1 cellular context compared by ENCODE assay signal in the genomic region with DNA sequence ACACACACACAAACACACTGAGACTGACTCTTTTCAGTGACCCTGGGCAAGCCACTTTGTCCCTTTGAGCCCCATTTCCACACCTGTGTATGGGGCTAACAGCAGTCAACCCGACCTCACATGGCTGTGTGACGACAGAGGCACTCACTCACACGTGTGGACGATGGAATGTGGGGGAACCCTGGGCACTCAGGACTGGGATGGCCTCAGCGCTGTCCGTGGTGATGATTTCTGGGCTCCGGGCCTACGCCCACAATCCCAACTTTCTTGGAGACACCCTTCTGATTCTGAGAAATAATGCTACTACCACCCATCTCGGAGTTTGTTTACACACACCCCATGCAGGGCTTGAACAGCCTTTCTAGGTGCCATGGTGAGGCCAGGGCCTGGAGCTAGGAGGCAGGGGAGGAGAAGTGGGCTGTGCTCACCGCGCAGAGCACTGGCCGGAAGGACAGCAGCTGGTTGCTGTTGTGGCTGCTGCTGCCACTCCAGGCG.
A peak's percentile ranks its signal among the peaks of the same experiment; 100 is the strongest.
TF ChIP-seq lines count a peak whose summit lies in the region.

No MANE protein-coding gene starts in this region.

TF ChIP-seq in HepG2, 621 proteins besides CTCF, POLR2A, EP300 and RAD21:
- TF ChIP-seq EZH2 (conservative IDR thresholded peaks at IDR 0.05; ENCODE audit: low read depth, low read length) (peak; percentile 73; the same call in 1 of the 2 replicates), REST (IDR thresholded peaks at IDR 0.05; ENCODE audit: borderline replicate concordance in 1 of 2, low read depth in 1 of 2, low read length in 2 of 2) (peak; percentile 69 to 93), MEF2D (CRISPR knock-in tag; IDR thresholded peaks at IDR 0.05) (0 out of 2 replicates have a peak, but pooled peaks have one; percentile 30), CREB1 (IDR thresholded peaks at IDR 0.05) (peak; percentile 26; the same call in 1 of the 2 replicates), CREB1 (CRISPR knock-in tag; IDR thresholded peaks at IDR 0.05) (no peak), SKI (IDR thresholded peaks at IDR 0.05; ENCODE audit: partially characterized antibody) (no peak), EHMT2 (IDR thresholded peaks at IDR 0.05; ENCODE audit: borderline replicate concordance, low read depth, low read length) (0 out of 2 replicates have a peak, but pooled peaks have one; percentile 64), ZBTB26 (CRISPR knock-in tag; IDR thresholded peaks at IDR 0.05; ENCODE audit: borderline replicate concordance) (no peak), SALL1 (CRISPR knock-in tag; IDR thresholded peaks at IDR 0.05) (peak; percentile 25; the same call in 1 of the 2 replicates), MIER2 (CRISPR knock-in tag; IDR thresholded peaks at IDR 0.05) (peak; percentile 91), ZKSCAN5 (CRISPR knock-in tag; IDR thresholded peaks at IDR 0.05) (0 out of 2 replicates have a peak, but pooled peaks have one; percentile 28)
- TF ChIP-seq, protein P1, sequence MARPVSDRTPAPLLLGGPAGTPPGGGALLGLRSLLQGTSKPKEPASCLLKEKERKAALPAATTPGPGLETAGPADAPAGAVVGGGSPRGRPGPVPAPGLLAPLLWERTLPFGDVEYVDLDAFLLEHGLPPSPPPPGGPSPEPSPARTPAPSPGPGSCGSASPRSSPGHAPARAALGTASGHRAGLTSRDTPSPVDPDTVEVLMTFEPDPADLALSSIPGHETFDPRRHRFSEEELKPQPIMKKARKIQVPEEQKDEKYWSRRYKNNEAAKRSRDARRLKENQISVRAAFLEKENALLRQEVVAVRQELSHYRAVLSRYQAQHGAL (CRISPR knock-in tag; IDR thresholded peaks at IDR 0.05; ENCODE audit: not compliant biosample characterization), result no peak
